In genomic region chr1:76587213-76587612, GRCh38 we compare ENCODE assay signal across 19 cellular contexts.
DNase-seq lines count a peak whose midpoint lies in the region; ATAC-seq, FAIRE-seq and TF ChIP-seq lines count a peak whose summit lies in the region.
"Had no signal": no experiment of that assay in that cellular context is flagged by ENCODE, and none has a peak within 500 bp of the region (broad histone marks: within the 10 kb centered on the region; RNA-seq: fewer than 3 reads in every experiment).

No MANE protein-coding gene starts in this region.

- intact Hi-C loops in right cardiac atrium (cut with DNase I) (no loop called here), Right ventricle myocardium superior (cut with DNase I) (no loop called here)

- H3K4me1 ChIP-seq in right cardiac atrium (ENCODE audit: control insufficient read depth, insufficient read depth, low read length) (no peaks in the 10 kb centered on the region), H1 (replicated peaks in 1 of 4; ENCODE audit: control insufficient read depth in 3 of 4, insufficient read depth in 4 of 4, low read length in 3 of 4) (peaks cover 0 to 5% (median 0%) of the 10 kb centered on the region in 4 experiments; a peak in 4 of 7 replicates), gastroesophageal sphincter (no peaks in the 10 kb centered on the region)
- H3K4me1 ChIP-seq: BLaER1, SJSA1 had no signal

- H3K9me3 ChIP-seq in right cardiac atrium (ENCODE audit: control insufficient read depth, low read length) (no peaks in the 10 kb centered on the region), H1 (ENCODE audit: insufficient read depth in 2 of 2, low read depth in 1 of 2, low read length in 1 of 2) (no peaks in the 10 kb centered on the region), gastroesophageal sphincter (no peaks in the 10 kb centered on the region)
- H3K9me3 ChIP-seq: BLaER1, MG63, SJSA1 had no signal

- H3K18ac ChIP-seq in H1 (ENCODE audit: extremely low read depth, low read length) = no peak overlapping the region

- H3K79me2 ChIP-seq in H1 (ENCODE audit: control insufficient read depth in 1 of 2, insufficient read depth in 2 of 2, low read length in 2 of 2) = no peaks in the 10 kb centered on the region

- no peak overlapping the region for H3K4me2 ChIP-seq in H1 (ENCODE audit: insufficient read depth in 1 of 2, low read depth in 2 of 2, low read length in 2 of 2)
- H3K4me2 ChIP-seq: BLaER1 had no signal

- no peak overlapping the region for H3K56ac ChIP-seq in H1 (replicated peaks; ENCODE audit: insufficient read length, low read depth, low read length)

- H3K9ac ChIP-seq in H1 (replicated peaks in 1 of 4; ENCODE audit: extremely low read depth in 1 of 4, low read depth in 3 of 4, low read length in 3 of 4) = no peak overlapping the region
- H3K9ac ChIP-seq: BLaER1 had no signal

- H2BK20ac ChIP-seq in H1 (ENCODE audit: low read length) = 0 out of 2 replicates have a peak overlapping the region, but pooled peaks have one; percentile 19

- TF ChIP-seq RAD21 in H1 (IDR thresholded peaks at IDR 0.05 in 1 of 2, conservative IDR thresholded peaks at IDR 0.05 in 1 of 2; ENCODE audit: low read depth in 2 of 2, low read length in 2 of 2) = no peak

- DNase-seq in right cardiac atrium (peak in 2 of 3 donors; percentile 20 to 44), Right ventricle myocardium superior (no peak), NCI-H69 (lab: John Stamatoyannopoulos, UW) (peak; percentile 88), H1 (ENCODE audit: low read depth in 1 of 2, low spot score in 2 of 2) (no peak), substantia nigra (lab: John Stamatoyannopoulos, UW) (no peak), DMS53 treated with DMSO at 0.1 percent for 48 hours (lab: John Stamatoyannopoulos, UW; ENCODE audit: unreplicated experiment) (no peak)
- DNase-seq: CD4-positive, alpha-beta memory T cell; DND-41; H9; Kasumi-1; MG63; NCI-H1105; NCI-H187 treated with DMSO at 0.1 percent for 48 hours; NCI-H226 had no signal

- POLR2A ChIA-PET in H1 (lab: Charles Lee; ENCODE audit: partially characterized antibody) = no interaction called here

- H3K4me3 ChIP-seq in right cardiac atrium (ENCODE audit: low read length) (no peak overlapping the region), H1 (ENCODE audit: extremely low read depth in 1 of 4, insufficient read depth in 2 of 4, low read depth in 3 of 4, low read length in 4 of 4) (no peak overlapping the region), gastroesophageal sphincter (no peak overlapping the region)
- H3K4me3 ChIP-seq: BLaER1, MG63, SJSA1 had no signal

- H4K8ac ChIP-seq in H1 (ENCODE audit: extremely low read depth, insufficient read depth, low read length) = no peak overlapping the region

- CTCF ChIA-PET in H1 (lab: Charles Lee; ENCODE audit: partially characterized antibody) = no interaction called here

- peak overlapping the region; percentile 11 for H4K91ac ChIP-seq in H1 (replicated peaks; ENCODE audit: insufficient read length, low read length)

- TF ChIP-seq EP300 in H1 (IDR thresholded peaks at IDR 0.05; ENCODE audit: borderline replicate concordance in 1 of 2, low read depth in 2 of 2, low read length in 2 of 2) = no peak
- no peak for TF ChIP-seq EP300 in gastroesophageal sphincter (IDR thresholded peaks at IDR 0.05)

- FAIRE-seq in H1 (lab: Jason Lieb, UNC) = no peak
- FAIRE-seq: D721Med had no signal

- no peak for TF ChIP-seq POLR2A in H1 (IDR thresholded peaks at IDR 0.05; ENCODE audit: control extremely low read depth in 1 of 2, low read depth in 2 of 2, low read length in 2 of 2)
- TF ChIP-seq POLR2A in gastroesophageal sphincter (IDR thresholded peaks at IDR 0.05) = no peak

- no peak overlapping the region for H2BK120ac ChIP-seq in H1 (replicated peaks; ENCODE audit: low read depth, low read length)

- no peak overlapping the region for H2BK15ac ChIP-seq in H1 (ENCODE audit: low read length)

- H3K27me3 ChIP-seq in right cardiac atrium (ENCODE audit: control insufficient read depth, insufficient read depth) (no peaks in the 10 kb centered on the region), H1 (replicated peaks in 1 of 4; ENCODE audit: control insufficient read depth in 3 of 4, extremely low read depth in 1 of 4, insufficient read depth in 3 of 4, low read length in 3 of 4) (no peaks in the 10 kb centered on the region), gastroesophageal sphincter (no peaks in the 10 kb centered on the region)
- H3K27me3 ChIP-seq: BLaER1, MG63, SJSA1 had no signal

- no peak overlapping the region for H2AK5ac ChIP-seq in H1 (ENCODE audit: low read depth, low read length)

- H4K20me1 ChIP-seq in H1 (replicated peaks in 1 of 2; ENCODE audit: control insufficient read depth in 1 of 2, insufficient read depth in 2 of 2, low read length in 2 of 2) = no peaks in the 10 kb centered on the region
- H4K20me1 ChIP-seq: BLaER1 had no signal

- H3K23ac ChIP-seq in H1 (ENCODE audit: insufficient read length) = no peak overlapping the region

- no peak overlapping the region for H4K5ac ChIP-seq in H1 (ENCODE audit: insufficient read length, low read depth, low read length)

- H3K27ac ChIP-seq in right cardiac atrium (ENCODE audit: low read length) (no peak overlapping the region), H1 (ENCODE audit: low read depth, low read length) (no peak overlapping the region), gastroesophageal sphincter (no peak overlapping the region), substantia nigra (ENCODE audit: low read depth, low read length, poor library complexity, severe bottlenecking) (no peak overlapping the region)
- H3K27ac ChIP-seq: BLaER1, HL-60, SJSA1 had no signal

- H3K14ac ChIP-seq in H1 (ENCODE audit: insufficient read length) = no peak overlapping the region

- H2AFZ ChIP-seq in H1 (ENCODE audit: low read length) = no peak overlapping the region

- peak; percentile 58 to 90 for ATAC-seq in right cardiac atrium
- ATAC-seq in Right ventricle myocardium superior (ENCODE audit: poor library complexity) = no peak
- no peak for ATAC-seq in gastroesophageal sphincter

- no peak for TF ChIP-seq CTCF in H1 (IDR thresholded peaks at IDR 0.05; ENCODE audit: control extremely low read depth in 1 of 3, insufficient read depth in 1 of 3, low read depth in 1 of 3, low read length in 3 of 3)
- TF ChIP-seq CTCF in gastroesophageal sphincter (IDR thresholded peaks at IDR 0.05) = no peak

- H2BK12ac ChIP-seq in H1 (ENCODE audit: low read depth, low read length) = no peak overlapping the region

- no peaks in the 10 kb centered on the region for H3K23me2 ChIP-seq in H1 (ENCODE audit: low read depth, low read length)

- no peaks in the 10 kb centered on the region for H3K79me1 ChIP-seq in H1 (ENCODE audit: low read depth, low read length)

- H3K36me3 ChIP-seq in H1 (ENCODE audit: control insufficient read depth in 2 of 4, insufficient read depth in 4 of 4, low read length in 3 of 4) (no peaks in the 10 kb centered on the region), gastroesophageal sphincter (no peaks in the 10 kb centered on the region)
- H3K36me3 ChIP-seq: BLaER1, MG63, SJSA1 had no signal

- WGBS in right cardiac atrium = 82% methylated on average over 9 of the region's 9 CpGs
- 92% methylated on average over 9 of the region's 9 CpGs; no CpG with 5 or more reads in 1 of the 2 experiments for WGBS in H1 (ENCODE audit: extremely low coverage in 1 of 2, insufficient coverage in 1 of 2, insufficient read length in 1 of 2, insufficient replicate concordance in 2 of 2, low coverage in 1 of 2, low lambda C conversion rate in 2 of 2, missing lambda C conversion rate in 1 of 2), 2 experiments
- WGBS in gastroesophageal sphincter (ENCODE audit: low coverage in 1 of 2), 2 donors = 98 to 100% methylated on average over 5 to 9 of the region's 9 CpGs

- H2BK5ac ChIP-seq in H1 (ENCODE audit: low read depth, low read length) = no peak overlapping the region

- H3K4ac ChIP-seq in H1 (replicated peaks; ENCODE audit: insufficient read length, low read depth, low read length) = no peak overlapping the region

TF ChIP-seq in H1, 55 proteins besides CTCF, POLR2A, EP300 and RAD21:
- TF ChIP-seq JUND (IDR thresholded peaks at IDR 0.05; ENCODE audit: low read length) (no peak), SP4 (IDR thresholded peaks at IDR 0.05; ENCODE audit: low read length) (no peak), SAP30 (IDR thresholded peaks at IDR 0.05; ENCODE audit: insufficient read depth, insufficient replicate concordance, low read length) (no peak), RXRA (IDR thresholded peaks at IDR 0.05; ENCODE audit: insufficient read depth, low read depth, low read length) (no peak), MAX (IDR thresholded peaks at IDR 0.05) (no peak), SUZ12 (IDR thresholded peaks at IDR 0.05; ENCODE audit: low read length) (no peak), POLR2AphosphoS5 (IDR thresholded peaks at IDR 0.05; ENCODE audit: low read depth, low read length) (no peak), NANOG (IDR thresholded peaks at IDR 0.05; ENCODE audit: insufficient read depth, low read depth, low read length, poor library complexity, severe bottlenecking) (no peak), FOSL1 (IDR thresholded peaks at IDR 0.05; ENCODE audit: insufficient read depth, low read depth, low read length) (no peak), SRF (IDR thresholded peaks at IDR 0.05; ENCODE audit: low read depth, low read length) (no peak), SIX5 (IDR thresholded peaks at IDR 0.05; ENCODE audit: low read depth, low read length) (no peak), CTBP2 (IDR thresholded peaks at IDR 0.05; ENCODE audit: borderline replicate concordance, insufficient read depth, insufficient read length, low read length) (no peak), ZNF274 (IDR thresholded peaks at IDR 0.05; ENCODE audit: borderline replicate concordance, extremely low read depth, low read length) (no peak), KDM1A (IDR thresholded peaks at IDR 0.05; ENCODE audit: borderline replicate concordance, low read length) (no peak), CREB1 (IDR thresholded peaks at IDR 0.05) (no peak)

Comparison
In these comparisons a context has a peak if more than half of its experiments do, and no peak if none do; other contexts are left out.
1. ATAC-seq: peak in right cardiac atrium (2 of 2); none in Right ventricle myocardium superior (single experiment) and gastroesophageal sphincter (single experiment).
2. DNase-seq: peak in right cardiac atrium (2 of 3) and NCI-H69 (single experiment); none in Right ventricle myocardium superior (single experiment), H1 (0 of 2), substantia nigra (0 of 49) and DMS53 treated with DMSO at 0.1 percent for 48 hours (single experiment).